In genomic region chr12:12032771-12033588, GRCh38 we compare ENCODE assay signal across 8 cellular contexts. TPM values are rescaled to one million over a fixed set of nuclear protein-coding genes. Genes with fewer than 3 reads are reported as not detected.
DNase-seq lines count a peak whose midpoint lies in the region; ATAC-seq and TF ChIP-seq lines count a peak whose summit lies in the region.

No MANE protein-coding gene starts in this region.

- DNase-seq in GF-D8 (lab: John Stamatoyannopoulos, UW) (peak; percentile 39), LHCN-M2 (ENCODE audit: low read depth) (peak; percentile 74), RPMI7951 (ENCODE audit: low read depth) (peak; percentile 74), foreskin fibroblast (peak; percentile 74 to 90), stromal cell of bone marrow (ENCODE audit: low read depth) (peak; percentile 66)
- DNase-seq in activated gamma-delta T cell treated with anti-CD3 and anti-CD28 coated beads, Interleukin-2, amount 50 U/mL, for 16 hours (ENCODE audit: low read depth) = peak; percentile 54

- H3K27ac Mint-ChIP-seq in nephron = peak overlapping the region; percentile 20 to 69 (median 21)

- peak overlapping the region; percentile 44 to 67 for H3K4me3 ChIP-seq in foreskin fibroblast (ENCODE audit: low read depth in 1 of 2, low read length in 2 of 2)

- H3K9me3 Mint-ChIP-seq in nephron = no peaks in the 10 kb centered on the region

- ATAC-seq in HG03139 (IDR thresholded peaks at IDR 0.05; ENCODE audit: unreplicated experiment) = no peak

- H3K4me3 Mint-ChIP-seq in nephron = peak overlapping the region; percentile 77 to 87 (median 80)

- no peaks in the 10 kb centered on the region for H3K36me3 Mint-ChIP-seq in nephron (ENCODE audit: low read depth)

- H3K27me3 Mint-ChIP-seq in nephron (ENCODE audit: low read depth) = peaks cover 17% of the 10 kb centered on the region

- H3K4me1 Mint-ChIP-seq in nephron = peaks cover 13% of the 10 kb centered on the region

- TF ChIP-seq CTCF in foreskin fibroblast (IDR thresholded peaks at IDR 0.05; ENCODE audit: low read depth, low read length) (peak; percentile 75), nephron (IDR thresholded peaks at IDR 0.05; ENCODE audit: unreplicated experiment in 3 of 3) (peak; percentile 76 to 84 (median 84))

RNA-seq across cellular contexts. Expression of gene BCL2L14, which starts 37.8 kb away (rescaled TPM):
- total RNA-seq in LHCN-M2 (2014; rRNA removed) = not detected in 2 replicates
- polyA plus RNA-seq in LHCN-M2 (2012) = not detected
- total RNA-seq in RPMI7951 (2014; rRNA removed; shearing (Covaris generic)) = not detected in 2 replicates
